ENCODE assay signal across 18 cellular contexts in genomic region chr7:137768371-137768770, GRCh38.
DNase-seq lines count a peak whose midpoint lies in the region; ATAC-seq and TF ChIP-seq lines count a peak whose summit lies in the region.
"Had no signal": no experiment of that assay in that cellular context is flagged by ENCODE, and none has a peak within 500 bp of the region (broad histone marks: within the 10 kb centered on the region; RNA-seq: fewer than 3 reads in every experiment).

No MANE protein-coding gene starts in this region.

- POLR2A ChIA-PET in BJ (lab: Charles Lee): no interaction called here

- no peak overlapping the region for H3K27ac ChIP-seq in neural progenitor cell
- H3K27ac ChIP-seq: Peyer's patch had no signal

- H4K20me1 ChIP-seq in neural progenitor cell (ENCODE audit: low read depth): no peaks in the 10 kb centered on the region

- CTCF ChIA-PET in BJ (lab: Yijun Ruan, JAX): interaction anchor here (1.2 to 1.4 kb wide), 2 partner anchors 11 to 112 kb away, joined by 4 to 7 read pairs; no protein-coding TSS in a partner anchor

- intact Hi-C loops in Right ventricle myocardium inferior (cut with DNase I): no loop called here

- DNase-seq in BJ (ENCODE audit: low read depth) (peak; percentile 34), adipocyte (ENCODE audit: low read depth) (peak; percentile 25), neural progenitor cell (ENCODE audit: low spot score) (no peak), Right ventricle myocardium inferior (ENCODE audit: missing footprints) (no peak), ecto neural progenitor cell (ENCODE audit: low spot score) (no peak), mesenteric fat pad (ENCODE audit: low spot score) (no peak)
- DNase-seq: CD4-positive, alpha-beta memory T cell; DMS79 treated with DMSO at 0.1 percent for 48 hours; MV-4-11; NCI-H1417 treated with DMSO at 0.1 percent for 48 hours; NCI-H2029; NCI-H2171 treated with DMSO at 0.1 percent for 48 hours; NCI-H510A treated with DMSO at 0.1 percent for 48 hours; Peyer's patch had no signal

- peak overlapping the region; percentile 53 for H2AFZ ChIP-seq in neural progenitor cell (replicated peaks)

- H3K9me3 ChIP-seq in adipocyte (ENCODE audit: control insufficient read depth, low read length) (no peaks in the 10 kb centered on the region), neural progenitor cell (ENCODE audit: low read depth) (no peaks in the 10 kb centered on the region)
- H3K9me3 ChIP-seq: Peyer's patch had no signal

- H3K4me3 ChIP-seq in BJ (ENCODE audit: low read depth, low read length) (no peak overlapping the region), adipocyte (ENCODE audit: low read length) (no peak overlapping the region), neural progenitor cell (no peak overlapping the region)
- H3K4me3 ChIP-seq: Peyer's patch had no signal

- no peak overlapping the region for H3K4me3 Mint-ChIP-seq in neural progenitor cell
- H3K4me3 Mint-ChIP-seq: B cell; CD4-positive, alpha-beta memory T cell; IgD-negative memory B cell had no signal

- no peaks in the 10 kb centered on the region for H3K79me2 ChIP-seq in neural progenitor cell (ENCODE audit: low read depth)

- no peak overlapping the region for H3K27ac Mint-ChIP-seq in neural progenitor cell
- H3K27ac Mint-ChIP-seq: B cell; CD4-positive, alpha-beta memory T cell had no signal

- H3K9ac ChIP-seq in adipocyte (ENCODE audit: low read length) (peak overlapping the region; percentile 28), neural progenitor cell (no peak overlapping the region)

- no peaks in the 10 kb centered on the region for H3K27me3 Mint-ChIP-seq in neural progenitor cell (ENCODE audit: insufficient read depth, low read depth)
- H3K27me3 Mint-ChIP-seq: B cell; CD4-positive, alpha-beta memory T cell had no signal

- peaks cover 45% of the 10 kb centered on the region for H3K4me1 ChIP-seq in adipocyte (ENCODE audit: control insufficient read depth, insufficient read depth, low read length)
- peaks cover 3% of the 10 kb centered on the region for H3K4me1 ChIP-seq in neural progenitor cell
- H3K4me1 ChIP-seq: Peyer's patch had no signal

- no peaks in the 10 kb centered on the region for H3K36me3 Mint-ChIP-seq in neural progenitor cell
- H3K36me3 Mint-ChIP-seq: CD4-positive, alpha-beta memory T cell; IgD-negative memory B cell had no signal

- peaks cover 9% of the 10 kb centered on the region for H3K4me1 Mint-ChIP-seq in neural progenitor cell
- H3K4me1 Mint-ChIP-seq: B cell; CD4-positive, alpha-beta memory T cell; IgD-negative memory B cell had no signal

- H3K36me3 ChIP-seq in BJ (ENCODE audit: control insufficient read depth, insufficient read depth, low read length) (no peaks in the 10 kb centered on the region), adipocyte (ENCODE audit: control insufficient read depth, insufficient read depth, low read length, severe bottlenecking) (no peaks in the 10 kb centered on the region), neural progenitor cell (no peaks in the 10 kb centered on the region)
- H3K36me3 ChIP-seq: Peyer's patch had no signal

- TF ChIP-seq CTCF in BJ (IDR thresholded peaks at IDR 0.05; ENCODE audit: insufficient read depth, low read depth, low read length): no peak
- TF ChIP-seq CTCF in neural progenitor cell (IDR thresholded peaks at IDR 0.05): no peak

- H3K9me3 Mint-ChIP-seq in neural progenitor cell: peaks cover 3% of the 10 kb centered on the region

- H3K27me3 ChIP-seq in BJ (ENCODE audit: control insufficient read depth, insufficient read depth, low read length): no peaks in the 10 kb centered on the region
- no peaks in the 10 kb centered on the region for H3K27me3 ChIP-seq in adipocyte (replicated peaks; ENCODE audit: control insufficient read depth, insufficient read depth, low read length)
- no peaks in the 10 kb centered on the region for H3K27me3 ChIP-seq in neural progenitor cell
- H3K27me3 ChIP-seq: Peyer's patch had no signal

- ATAC-seq in esophagus mucosa (peak; percentile 81), HG02981 (IDR thresholded peaks at IDR 0.05; ENCODE audit: unreplicated experiment) (no peak), Right ventricle myocardium inferior (no peak)

- no peaks in the 10 kb centered on the region for H3F3A ChIP-seq in neural progenitor cell (ENCODE audit: low read depth)

- H3K4me2 ChIP-seq in neural progenitor cell: no peak overlapping the region

Comparison
In these comparisons a context has a peak if more than half of its experiments do, and no peak if none do; other contexts are left out.
1. DNase-seq: peak in BJ (single experiment) and adipocyte (single experiment); none in neural progenitor cell (single experiment), Right ventricle myocardium inferior (single experiment), ecto neural progenitor cell (single experiment) and mesenteric fat pad (single experiment).